Comparison of ENCODE assay signal across 8 cellular contexts in genomic region chr11:67318876-67319275, GRCh38. TPM values are rescaled to one million over a fixed set of nuclear protein-coding genes. Genes with fewer than 3 reads are reported as not detected.
DNase-seq lines count a peak whose midpoint lies in the region; TF ChIP-seq lines count a peak whose summit lies in the region.
"Not testable (repeated sequence)": the region's sequence is repeated elsewhere in the genome, so short reads cannot be mapped to it uniquely, and the experiment has no call there.

No MANE protein-coding gene starts in this region.

- H3K27ac Mint-ChIP-seq in CD8-positive, alpha-beta memory T cell = peak overlapping the region in 6 of 8 donors; percentile 33 to 95 (median 62)
- not testable (repeated sequence) for H3K27ac Mint-ChIP-seq in activated CD4-positive, alpha-beta memory T cell treated with anti-CD3 and anti-CD28 coated beads for 36 hours; mesothelial cell of epicardium
- peak overlapping the region; percentile 61 for H3K27ac Mint-ChIP-seq in type B pancreatic cell

- not testable (repeated sequence) for H3K36me3 Mint-ChIP-seq in CD8-positive, alpha-beta memory T cell; activated CD4-positive, alpha-beta memory T cell treated with anti-CD3 and anti-CD28 coated beads for 36 hours; mesothelial cell of epicardium; type B pancreatic cell

- CTCF ChIA-PET in CD8-positive, alpha-beta memory T cell (lab: Charles Lee) = interaction anchor here (1.3 to 7.2 kb wide), 7 partner anchors 23 to 65 kb away, joined by 4 to 94 read pairs (median 8); partner anchors contain the start of gene GRK2
- CTCF ChIA-PET in activated CD4-positive, alpha-beta memory T cell treated with anti-CD3 and anti-CD28 coated beads for 36 hours (lab: Charles Lee) = interaction anchor here (0.6 to 10.2 kb wide), 10 partner anchors 21 to 356 kb away, joined by 3 to 150 read pairs (median 14); partner anchors contain the start of genes GRK2 and POLD4

- not testable (repeated sequence) for TF ChIP-seq CTCF in OCI-LY3 (IDR thresholded peaks at IDR 0.05; ENCODE audit: low read depth, low read length); epithelial cell of proximal tubule (conservative IDR thresholded peaks at IDR 0.05; ENCODE audit: low read depth, low read length); mesothelial cell of epicardium (IDR thresholded peaks at IDR 0.05; ENCODE audit: unreplicated experiment); parathyroid adenoma (IDR thresholded peaks at IDR 0.05); type B pancreatic cell (conservative IDR thresholded peaks at IDR 0.05)

- H2AFZ ChIP-seq in OCI-LY3 (ENCODE audit: low read depth, low read length); parathyroid adenoma: not testable (repeated sequence)

- H4K20me1 ChIP-seq in OCI-LY3 (ENCODE audit: insufficient read depth, low read length) = not testable (repeated sequence)

- H3K27me3 Mint-ChIP-seq in CD8-positive, alpha-beta memory T cell; activated CD4-positive, alpha-beta memory T cell treated with anti-CD3 and anti-CD28 coated beads for 36 hours; mesothelial cell of epicardium (ENCODE audit: low read depth); type B pancreatic cell: not testable (repeated sequence)

- peak overlapping the region in 6 of 7 donors; percentile 45 to 97 (median 95) for H3K4me3 Mint-ChIP-seq in CD8-positive, alpha-beta memory T cell
- H3K4me3 Mint-ChIP-seq in activated CD4-positive, alpha-beta memory T cell treated with anti-CD3 and anti-CD28 coated beads for 36 hours = peak overlapping the region; percentile 96
- H3K4me3 Mint-ChIP-seq in mesothelial cell of epicardium = peak overlapping the region; percentile 95
- H3K4me3 Mint-ChIP-seq in type B pancreatic cell = peak overlapping the region; percentile 98

- not testable (repeated sequence) for H3K4me3 ChIP-seq in CD8-positive, alpha-beta memory T cell (ENCODE audit: low read length)
- H3K4me3 ChIP-seq in OCI-LY3 (ENCODE audit: low read length) = peak overlapping the region; percentile 78
- H3K4me3 ChIP-seq in adipocyte (ENCODE audit: low read length) = peak overlapping the region; percentile 98
- peak overlapping the region; percentile 97 for H3K4me3 ChIP-seq in epithelial cell of proximal tubule (ENCODE audit: low read depth, low read length)
- peak overlapping the region; percentile 91 for H3K4me3 ChIP-seq in parathyroid adenoma (ENCODE audit: low read depth, low read length)

- H3K27ac ChIP-seq in CD8-positive, alpha-beta memory T cell (ENCODE audit: low read depth, low read length); OCI-LY3 (ENCODE audit: low read length); parathyroid adenoma: not testable (repeated sequence)

- H3K79me2 ChIP-seq in OCI-LY3 (ENCODE audit: low read length) = not testable (repeated sequence)
- H3K79me2 ChIP-seq in parathyroid adenoma = peaks cover 16% of the 10 kb centered on the region

- DNase-seq in CD8-positive, alpha-beta memory T cell; activated CD4-positive, alpha-beta memory T cell treated with anti-CD3 and anti-CD28 coated beads for 36 hours; adipocyte (ENCODE audit: low read depth); epithelial cell of proximal tubule (ENCODE audit: low read depth); mesothelial cell of epicardium (ENCODE audit: low spot score in 2 of 2, unreplicated experiment in 2 of 2); type B pancreatic cell (ENCODE audit: extremely low spot score, unreplicated experiment): not testable (repeated sequence)

- peaks cover 15 to 34% (median 28%) of the 10 kb centered on the region in 3 donors for H3K4me1 Mint-ChIP-seq in CD8-positive, alpha-beta memory T cell
- peaks cover 13% of the 10 kb centered on the region for H3K4me1 Mint-ChIP-seq in activated CD4-positive, alpha-beta memory T cell treated with anti-CD3 and anti-CD28 coated beads for 36 hours (ENCODE audit: low read depth)
- not testable (repeated sequence) for H3K4me1 Mint-ChIP-seq in mesothelial cell of epicardium
- H3K4me1 Mint-ChIP-seq in type B pancreatic cell (ENCODE audit: unreplicated experiment) = peaks cover 13% of the 10 kb centered on the region

- intact Hi-C loops in activated CD4-positive, alpha-beta memory T cell treated with anti-CD3 and anti-CD28 coated beads for 36 hours (cut with micrococcal nuclease) = loop anchor here (10.0 kb wide), 1 partner anchor 234 kb away; no protein-coding TSS in a partner anchor

- H3K4me1 ChIP-seq in CD8-positive, alpha-beta memory T cell (ENCODE audit: insufficient read depth, low read length); OCI-LY3 (ENCODE audit: low read length); adipocyte (ENCODE audit: control insufficient read depth, insufficient read depth, low read length); parathyroid adenoma: not testable (repeated sequence)

- H3K4me2 ChIP-seq in OCI-LY3 (ENCODE audit: low read length) (peak overlapping the region; percentile 81), parathyroid adenoma (ENCODE audit: low read length) (peak overlapping the region; percentile 89)

- POLR2A ChIA-PET in CD8-positive, alpha-beta memory T cell (lab: Charles Lee) = interaction anchor here (0.9 to 2.3 kb wide), 3 partner anchors 30 to 51 kb away, joined by 3 to 10 read pairs (median 5); partner anchors contain the start of gene ANKRD13D
- POLR2A ChIA-PET in activated CD4-positive, alpha-beta memory T cell treated with anti-CD3 and anti-CD28 coated beads for 36 hours (lab: Charles Lee) = interaction anchor here (0.6 to 2.1 kb wide), 3 partner anchors 45 to 476 kb away, joined by 4 to 13 read pairs (median 6); no protein-coding TSS in a partner anchor

- H3K9me3 Mint-ChIP-seq in CD8-positive, alpha-beta memory T cell; activated CD4-positive, alpha-beta memory T cell treated with anti-CD3 and anti-CD28 coated beads for 36 hours; mesothelial cell of epicardium; type B pancreatic cell: not testable (repeated sequence)

- H3K9me3 ChIP-seq in CD8-positive, alpha-beta memory T cell (ENCODE audit: low read length); OCI-LY3 (ENCODE audit: insufficient read depth, low read length); adipocyte (ENCODE audit: control insufficient read depth, low read length); parathyroid adenoma (ENCODE audit: control insufficient read depth, low read length): not testable (repeated sequence)

- not testable (repeated sequence) for H3K36me3 ChIP-seq in CD8-positive, alpha-beta memory T cell (ENCODE audit: insufficient read depth, low read length); OCI-LY3 (replicated peaks; ENCODE audit: low read depth, low read length); adipocyte (ENCODE audit: control insufficient read depth, insufficient read depth, low read length, severe bottlenecking); parathyroid adenoma (ENCODE audit: control insufficient read depth, insufficient read depth, low read length)

- not testable (repeated sequence) for H3K27me3 ChIP-seq in CD8-positive, alpha-beta memory T cell (ENCODE audit: insufficient read depth, low read length, poor library complexity, severe bottlenecking); OCI-LY3 (ENCODE audit: low read depth, low read length); adipocyte (replicated peaks; ENCODE audit: control insufficient read depth, insufficient read depth, low read length); parathyroid adenoma (ENCODE audit: control insufficient read depth, insufficient read depth, low read length)

- not testable (repeated sequence) for H3K9ac ChIP-seq in OCI-LY3 (ENCODE audit: low read length); parathyroid adenoma
- peak overlapping the region; percentile 89 for H3K9ac ChIP-seq in adipocyte (ENCODE audit: low read length)

RNA-seq across cellular contexts. Expression of gene SSH3, which starts 15.5 kb away (rescaled TPM):
- total RNA-seq in CD8-positive, alpha-beta memory T cell = 10 to 100 TPM in 1 of 2 experiments, 1 to 10 TPM in 1; 8.4 to 10.6 TPM
- 3.5 TPM for polyA plus RNA-seq in CD8-positive, alpha-beta memory T cell
- 10 to 100 TPM; 14.9 to 19.4 TPM for total RNA-seq in activated CD4-positive, alpha-beta memory T cell treated with anti-CD3 and anti-CD28 coated beads for 36 hours
- 28.4 and 30.4 TPM in 2 replicates for total RNA-seq in epithelial cell of proximal tubule
- 50.4 to 59.0 TPM (median 55.4 TPM) in 3 replicates for total RNA-seq in mesothelial cell of epicardium
- total RNA-seq in type B pancreatic cell (ENCODE audit: low replicate concordance) = 32.0 and 40.9 TPM in 2 replicates

RNA-seq across cellular contexts. Expression of gene ANKRD13D, which starts 29.8 kb away (rescaled TPM):
- total RNA-seq in CD8-positive, alpha-beta memory T cell = 10 to 100 TPM; 84.9 to 90.1 TPM
- 23.9 TPM for polyA plus RNA-seq in CD8-positive, alpha-beta memory T cell
- total RNA-seq in activated CD4-positive, alpha-beta memory T cell treated with anti-CD3 and anti-CD28 coated beads for 36 hours = 10 to 100 TPM; 85.9 to 89.4 TPM
- 31.6 and 32.3 TPM in 2 replicates for total RNA-seq in epithelial cell of proximal tubule
- total RNA-seq in mesothelial cell of epicardium = 71.3 to 78.5 TPM (median 76.5 TPM) in 3 replicates
- 70.5 and 80.9 TPM in 2 replicates for total RNA-seq in type B pancreatic cell (ENCODE audit: low replicate concordance)

RNA-seq across cellular contexts. Expression of gene POLD4, which starts 34.5 kb away (rescaled TPM):
- total RNA-seq in CD8-positive, alpha-beta memory T cell = 10 to 100 TPM; 32.3 to 37.8 TPM
- 91.2 TPM for polyA plus RNA-seq in CD8-positive, alpha-beta memory T cell
- total RNA-seq in activated CD4-positive, alpha-beta memory T cell treated with anti-CD3 and anti-CD28 coated beads for 36 hours = 10 to 100 TPM; 62.0 to 67.4 TPM
- 68.1 and 174 TPM in 2 replicates for total RNA-seq in epithelial cell of proximal tubule
- 32.0 to 37.9 TPM (median 32.2 TPM) in 3 replicates for total RNA-seq in mesothelial cell of epicardium
- total RNA-seq in type B pancreatic cell (ENCODE audit: low replicate concordance) = 15.0 and 29.4 TPM in 2 replicates

RNA-seq across cellular contexts. Expression of gene GRK2, which starts 52.6 kb away (rescaled TPM):
- 100 to 1,000 TPM; 237 to 246 TPM for total RNA-seq in CD8-positive, alpha-beta memory T cell
- 69.9 TPM for polyA plus RNA-seq in CD8-positive, alpha-beta memory T cell
- total RNA-seq in activated CD4-positive, alpha-beta memory T cell treated with anti-CD3 and anti-CD28 coated beads for 36 hours = 100 to 1,000 TPM; 273 to 279 TPM
- total RNA-seq in epithelial cell of proximal tubule = 46.8 and 66.4 TPM in 2 replicates
- 46.4 to 48.4 TPM (median 46.5 TPM) in 3 replicates for total RNA-seq in mesothelial cell of epicardium
- total RNA-seq in type B pancreatic cell (ENCODE audit: low replicate concordance) = 53.1 and 62.2 TPM in 2 replicates

RNA-seq across cellular contexts. Expression of gene CLCF1, which starts 54.5 kb away (rescaled TPM):
- total RNA-seq in CD8-positive, alpha-beta memory T cell = 1 to 10 TPM; 3.5 to 4.2 TPM
- polyA plus RNA-seq in CD8-positive, alpha-beta memory T cell = 4.6 TPM
- total RNA-seq in activated CD4-positive, alpha-beta memory T cell treated with anti-CD3 and anti-CD28 coated beads for 36 hours = under 1 TPM; 0.39 to 0.45 TPM
- 23.8 and 44.6 TPM in 2 replicates for total RNA-seq in epithelial cell of proximal tubule
- 5.9 to 6.3 TPM (median 6.1 TPM) in 3 replicates for total RNA-seq in mesothelial cell of epicardium
- total RNA-seq in type B pancreatic cell (ENCODE audit: low replicate concordance) = 3.2 and 6.7 TPM in 2 replicates
